Comparison of ENCODE assay signal across 2 cellular contexts in genomic region chr17:17228521-17229279, GRCh38.
TF ChIP-seq lines count a peak whose summit lies in the region.

No MANE protein-coding gene starts in this region.

TF ChIP-seq in liver, 16 proteins besides CTCF, POLR2A, EP300 and RAD21:
- TF ChIP-seq HNF4G (IDR thresholded peaks at IDR 0.05) = no peak
- no peak for TF ChIP-seq REST (IDR thresholded peaks at IDR 0.05)
- no peak for TF ChIP-seq FOXA2 (IDR thresholded peaks at IDR 0.05)
- no peak for TF ChIP-seq FOXA1 (IDR thresholded peaks at IDR 0.05)
- TF ChIP-seq MAX (IDR thresholded peaks at IDR 0.05) = no peak
- no peak for TF ChIP-seq JUND (IDR thresholded peaks at IDR 0.05)
- TF ChIP-seq HNF4A (conservative IDR thresholded peaks at IDR 0.05) = no peak
- TF ChIP-seq SP1 (IDR thresholded peaks at IDR 0.05) = no peak
- no peak for TF ChIP-seq EGR1 (IDR thresholded peaks at IDR 0.05; ENCODE audit: low read depth in 2 of 2)
- no peak for TF ChIP-seq ZBTB33 (IDR thresholded peaks at IDR 0.05)
- no peak for TF ChIP-seq ATF3 (IDR thresholded peaks at IDR 0.05)
- no peak for TF ChIP-seq GABPA (IDR thresholded peaks at IDR 0.05 in 1 of 2, conservative IDR thresholded peaks at IDR 0.05 in 1 of 2)

TF ChIP-seq in HepG2, 621 proteins besides CTCF, POLR2A, EP300 and RAD21:
- TF ChIP-seq ELF3 (CRISPR knock-in tag; IDR thresholded peaks at IDR 0.05) (no peak), NFRKB (IDR thresholded peaks at IDR 0.05) (no peak), MYPOP (CRISPR knock-in tag; IDR thresholded peaks at IDR 0.05) (no peak), ZNF441 (CRISPR knock-in tag; IDR thresholded peaks at IDR 0.05; ENCODE audit: borderline replicate concordance) (no peak), SALL1 (CRISPR knock-in tag; IDR thresholded peaks at IDR 0.05) (no peak), HMG20A (CRISPR knock-in tag; IDR thresholded peaks at IDR 0.05; ENCODE audit: borderline replicate concordance) (no peak), STAT6 (CRISPR knock-in tag; IDR thresholded peaks at IDR 0.05; ENCODE audit: borderline replicate concordance) (no peak), HES4 (CRISPR knock-in tag; IDR thresholded peaks at IDR 0.05; ENCODE audit: borderline replicate concordance) (no peak), ZSCAN29 (CRISPR knock-in tag; conservative IDR thresholded peaks at IDR 0.05) (no peak), NR2F1 (CRISPR knock-in tag; IDR thresholded peaks at IDR 0.05) (no peak), ZFP90 (CRISPR knock-in tag; IDR thresholded peaks at IDR 0.05; ENCODE audit: borderline replicate concordance) (no peak), ZNF33A (CRISPR knock-in tag; IDR thresholded peaks at IDR 0.05; ENCODE audit: borderline replicate concordance) (no peak), NRL (CRISPR knock-in tag; IDR thresholded peaks at IDR 0.05; ENCODE audit: borderline replicate concordance) (no peak), PAF1 (CRISPR knock-in tag; IDR thresholded peaks at IDR 0.05) (no peak)
